11 cellular contexts compared by ENCODE assay signal in genomic region chr9:34577635-34578240, GRCh38. TPM values are rescaled to one million over a fixed set of nuclear protein-coding genes. Genes with fewer than 3 reads are reported as not detected.
DNase-seq lines count a peak whose midpoint lies in the region; ATAC-seq and TF ChIP-seq lines count a peak whose summit lies in the region.
"Had no signal": no experiment of that assay in that cellular context is flagged by ENCODE, and none has a peak within 500 bp of the region (broad histone marks: within the 10 kb centered on the region; RNA-seq: fewer than 3 reads in every experiment).

No MANE protein-coding gene starts in this region.

- H3K27me3 Mint-ChIP-seq in activated B cell treated with CpG ODN at 0.5 μM for 24 hours = peaks cover 54% of the 10 kb centered on the region

- POLR2A ChIA-PET in activated B cell treated with CpG ODN at 0.5 μM for 24 hours (lab: Charles Lee) = no interaction called here

- H3K9me3 Mint-ChIP-seq in activated B cell treated with CpG ODN at 0.5 μM for 24 hours = no peaks in the 10 kb centered on the region

- H3K27ac Mint-ChIP-seq in activated B cell treated with CpG ODN at 0.5 μM for 24 hours = no peak overlapping the region

- H3K27me3 ChIP-seq in smooth muscle cell (ENCODE audit: low read depth) = peaks cover 9% of the 10 kb centered on the region

- H3K79me2 ChIP-seq in smooth muscle cell (ENCODE audit: low read depth) = peaks cover 23% of the 10 kb centered on the region

- CTCF ChIA-PET in activated B cell treated with CpG ODN at 0.5 μM for 24 hours (lab: Charles Lee) = no interaction called here

- WGBS in smooth muscle cell (ENCODE audit: low lambda C conversion rate) = 0% methylated on average over 3 of the region's 61 CpGs

- H3K4me3 Mint-ChIP-seq in activated B cell treated with CpG ODN at 0.5 μM for 24 hours = peak overlapping the region; percentile 70

- H3F3A ChIP-seq in smooth muscle cell (ENCODE audit: low read depth) = peaks cover 4% of the 10 kb centered on the region

- H3K4me1 ChIP-seq in smooth muscle cell (ENCODE audit: low read depth) = peaks cover 59% of the 10 kb centered on the region
- H3K4me1 ChIP-seq: pancreas had no signal

- peak; percentile 54 for DNase-seq in NCI-H146 (lab: John Stamatoyannopoulos, UW)
- DNase-seq in NCI-H146 treated with DMSO at 0.1 percent for 48 hours (lab: John Stamatoyannopoulos, UW; ENCODE audit: unreplicated experiment) = no peak
- no peak for DNase-seq in activated B cell treated with CpG ODN at 0.5 μM for 24 hours
- DNase-seq in iPS-NIHi7 (ENCODE audit: extremely low spot score) = peak; percentile 64
- no peak for DNase-seq in smooth muscle cell (lab: John Stamatoyannopoulos, UW; ENCODE audit: unreplicated experiment)
- no peak for DNase-seq in NCI-H526 treated with DMSO at 0.1 percent for 48 hours (lab: John Stamatoyannopoulos, UW)
- no peak for DNase-seq in NCI-H2171 treated with DMSO at 0.1 percent for 48 hours (lab: John Stamatoyannopoulos, UW)
- DNase-seq: central memory CD4-positive, alpha-beta T cell; MM.1S had no signal

- peaks cover 3% of the 10 kb centered on the region for H4K20me1 ChIP-seq in smooth muscle cell (ENCODE audit: low read depth)

- no peak for ATAC-seq in activated B cell treated with CpG ODN at 0.5 μM for 24 hours (ENCODE audit: low read depth)
- no peak for ATAC-seq in HG02759 (IDR thresholded peaks at IDR 0.05; ENCODE audit: unreplicated experiment)

- peak overlapping the region; percentile 71 for H3K9ac ChIP-seq in smooth muscle cell (ENCODE audit: low read depth)

- H3K4me3 ChIP-seq in smooth muscle cell = peak overlapping the region; percentile 57

- no peaks in the 10 kb centered on the region for H3K36me3 ChIP-seq in smooth muscle cell (ENCODE audit: low read depth)
- H3K36me3 ChIP-seq: pancreas had no signal

- H3K4me2 ChIP-seq in smooth muscle cell = peak overlapping the region; percentile 99

- H2AFZ ChIP-seq in smooth muscle cell (ENCODE audit: low read depth) = peak overlapping the region; percentile 79

- intact Hi-C loops in activated B cell treated with CpG ODN at 0.5 μM for 24 hours (cut with micrococcal nuclease) = no loop called here

- peaks cover 12% of the 10 kb centered on the region for H3K4me1 Mint-ChIP-seq in activated B cell treated with CpG ODN at 0.5 μM for 24 hours

- no peaks in the 10 kb centered on the region for H3K9me3 ChIP-seq in smooth muscle cell (replicated peaks; ENCODE audit: low read depth)
- H3K9me3 ChIP-seq: pancreas had no signal

- peak overlapping the region; percentile 71 for H3K27ac ChIP-seq in smooth muscle cell (ENCODE audit: low read depth)
- H3K27ac ChIP-seq: pancreas had no signal

- TF ChIP-seq CTCF in activated B cell treated with CpG ODN at 0.5 μM for 24 hours (IDR thresholded peaks at IDR 0.05) (no peak), smooth muscle cell (IDR thresholded peaks at IDR 0.05; ENCODE audit: borderline replicate concordance, insufficient read depth, poor library complexity, severe bottlenecking) (no peak)

- no peaks in the 10 kb centered on the region for H3K36me3 Mint-ChIP-seq in activated B cell treated with CpG ODN at 0.5 μM for 24 hours (ENCODE audit: low read depth)

RNA-seq across cellular contexts. Expression of gene CNTFR, which starts 11.8 kb away (rescaled TPM):
- total RNA-seq in activated B cell treated with CpG ODN at 0.5 μM for 24 hours (not detected in 2 replicates), smooth muscle cell (4.3 and 8.6 TPM in 2 replicates)
- 16.4 and 17.8 TPM in 2 replicates for polyA plus RNA-seq in smooth muscle cell

RNA-seq across cellular contexts. Expression of gene RPP25L, which starts 34.2 kb away (rescaled TPM):
- 17.5 and 18.9 TPM in 2 replicates for total RNA-seq in activated B cell treated with CpG ODN at 0.5 μM for 24 hours
- 10.9 and 11.3 TPM in 2 replicates for total RNA-seq in smooth muscle cell
- polyA plus RNA-seq in smooth muscle cell = 20.9 and 27.5 TPM in 2 replicates

RNA-seq across cellular contexts. Expression of gene DCTN3, which starts 42.6 kb away (rescaled TPM):
- total RNA-seq in activated B cell treated with CpG ODN at 0.5 μM for 24 hours (63.9 and 64.3 TPM in 2 replicates), smooth muscle cell (76.4 and 87.6 TPM in 2 replicates)
- 142 and 164 TPM in 2 replicates for polyA plus RNA-seq in smooth muscle cell

RNA-seq across cellular contexts. Expression of gene ARID3C, which starts 51.1 kb away (rescaled TPM):
- total RNA-seq in activated B cell treated with CpG ODN at 0.5 μM for 24 hours (not detected in 2 replicates), smooth muscle cell (not detected in 2 replicates)
- 0.40 and 0.45 TPM in 2 replicates for polyA plus RNA-seq in smooth muscle cell
- total RNA-seq: pancreas had no signal
- polyA plus RNA-seq: pancreas had no signal

RNA-seq across cellular contexts. Expression of gene ENHO, which starts 54.9 kb away (rescaled TPM):
- total RNA-seq in activated B cell treated with CpG ODN at 0.5 μM for 24 hours (not detected in 2 replicates), smooth muscle cell (not detected in 2 replicates)
- 0.97 and 1.7 TPM in 2 replicates for polyA plus RNA-seq in smooth muscle cell

Comparison
In these comparisons a context has a peak if more than half of its experiments do, and no peak if none do; other contexts are left out.
1. DNase-seq: peak in NCI-H146 (single experiment) and iPS-NIHi7 (single experiment); none in NCI-H146 treated with DMSO at 0.1 percent for 48 hours (single experiment), activated B cell treated with CpG ODN at 0.5 μM for 24 hours (single experiment), smooth muscle cell (single experiment), NCI-H526 treated with DMSO at 0.1 percent for 48 hours (single experiment) and NCI-H2171 treated with DMSO at 0.1 percent for 48 hours (single experiment).